Comparison of ENCODE assay signal across 18 cellular contexts in the genomic region with DNA sequence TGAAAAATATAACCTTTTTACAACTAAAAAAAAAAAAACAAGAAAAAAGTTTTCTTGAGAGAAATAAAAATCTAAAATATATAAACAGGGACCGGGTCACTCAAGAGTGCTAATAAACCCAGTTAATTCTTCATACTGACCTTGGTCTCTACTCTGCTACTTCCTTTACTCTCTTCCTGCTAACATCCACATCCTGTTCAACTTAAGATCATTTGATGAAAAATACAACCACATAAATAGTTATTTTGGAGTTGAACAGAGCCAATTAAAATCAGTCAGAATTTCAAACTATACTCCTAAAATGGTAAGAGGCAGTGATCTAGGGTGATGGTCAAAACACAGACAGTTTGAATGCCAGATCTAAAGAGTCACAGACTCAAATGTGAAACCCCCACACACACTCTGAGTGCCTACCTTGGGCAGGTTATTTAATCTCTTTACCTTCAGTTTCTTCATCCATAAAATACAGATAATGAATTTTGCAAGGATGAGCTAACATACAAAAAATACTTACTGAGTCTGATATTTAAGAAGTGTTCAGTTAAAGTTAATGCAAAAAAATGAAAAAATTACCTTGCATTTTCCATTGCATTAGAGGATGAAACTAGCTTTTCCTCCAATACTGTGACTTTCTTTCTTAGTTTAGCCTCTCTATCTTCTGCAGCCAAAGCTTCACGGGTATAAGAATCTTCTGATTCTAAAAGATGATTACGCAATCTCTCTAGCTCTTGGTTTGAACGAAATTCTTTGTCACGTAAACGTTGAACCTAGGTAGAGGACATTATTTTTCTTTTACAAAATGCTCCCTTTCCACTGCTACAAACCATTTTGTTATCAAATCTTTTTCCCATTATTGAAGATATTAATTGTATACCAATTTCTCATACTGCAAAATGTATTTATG. TPM values are rescaled to one million over a fixed set of nuclear protein-coding genes. Genes with fewer than 3 reads are reported as not detected.
DNase-seq lines count a peak whose midpoint lies in the region; ATAC-seq and TF ChIP-seq lines count a peak whose summit lies in the region.
"Had no signal": no experiment of that assay in that cellular context is flagged by ENCODE, and none has a peak within 500 bp of the region (broad histone marks: within the 10 kb centered on the region; RNA-seq: fewer than 3 reads in every experiment).

No MANE protein-coding gene starts in this region.

- TF ChIP-seq CTCF in left lung (IDR thresholded peaks at IDR 0.05): no peak

- H3K4me3 Mint-ChIP-seq in activated CD4-positive, alpha-beta T cell treated with anti-CD3 and anti-CD28 coated beads for 36 hours: no peak overlapping the region
- peak overlapping the region; percentile 6 for H3K4me3 Mint-ChIP-seq in activated naive CD8-positive, alpha-beta T cell treated with anti-CD3 and anti-CD28 coated beads for 36 hours
- H3K4me3 Mint-ChIP-seq in naive thymus-derived CD4-positive, alpha-beta T cell: peak overlapping the region; percentile 21 to 85 (median 70)
- H3K4me3 Mint-ChIP-seq: endodermal cell; stimulated activated memory B cell treated with anti-CD40 and anti-IgM and Interleukin-4, amounts not matched to agents 10 μg/mL and 1 μg/mL and 100 μg/mL, for 72 hours had no signal

- peaks cover 51% of the 10 kb centered on the region for H3K4me1 Mint-ChIP-seq in activated CD4-positive, alpha-beta T cell treated with anti-CD3 and anti-CD28 coated beads for 36 hours
- H3K4me1 Mint-ChIP-seq in activated naive CD8-positive, alpha-beta T cell treated with anti-CD3 and anti-CD28 coated beads for 36 hours: peaks cover 58% of the 10 kb centered on the region
- peaks cover 35 to 63% (median 55%) of the 10 kb centered on the region in 7 donors for H3K4me1 Mint-ChIP-seq in naive thymus-derived CD4-positive, alpha-beta T cell
- H3K4me1 Mint-ChIP-seq: endodermal cell had no signal

- peaks cover 0 to 4% (median under 1%) of the 10 kb centered on the region in 3 experiments for H3K36me3 ChIP-seq in naive thymus-derived CD4-positive, alpha-beta T cell (ENCODE audit: control insufficient read depth in 2 of 3, insufficient read depth in 3 of 3, low read length in 3 of 3)
- H3K36me3 ChIP-seq in left lung: peaks cover 0 to 29% of the 10 kb centered on the region in 2 donors

- no peaks in the 10 kb centered on the region for H3K27me3 ChIP-seq in naive thymus-derived CD4-positive, alpha-beta T cell (ENCODE audit: control insufficient read depth in 2 of 2, insufficient read depth in 2 of 2, low read length in 2 of 2)
- H3K27me3 ChIP-seq in left lung: no peaks in the 10 kb centered on the region
- H3K27me3 ChIP-seq: neutrophil, sigmoid colon had no signal

- H3K9me3 ChIP-seq in naive thymus-derived CD4-positive, alpha-beta T cell (ENCODE audit: control insufficient read depth in 2 of 3, low read length in 3 of 3): no peaks in the 10 kb centered on the region
- H3K9me3 ChIP-seq in left lung: no peaks in the 10 kb centered on the region
- H3K9me3 ChIP-seq: neutrophil, sigmoid colon had no signal

- CTCF ChIA-PET in activated CD4-positive, alpha-beta T cell treated with anti-CD3 and anti-CD28 coated beads for 36 hours (lab: Charles Lee): interaction anchor here (0.6 to 1.3 kb wide), 3 partner anchors 11 to 349 kb away, joined by 3 read pairs; no protein-coding TSS in a partner anchor
- CTCF ChIA-PET in naive thymus-derived CD4-positive, alpha-beta T cell (lab: Charles Lee): no interaction called here

- ATAC-seq in activated CD4-positive, alpha-beta T cell treated with anti-CD3 and anti-CD28 coated beads for 36 hours: no peak
- ATAC-seq in naive thymus-derived CD4-positive, alpha-beta T cell: no peak
- ATAC-seq in left lung (no peak), HG02938 (IDR thresholded peaks at IDR 0.05; ENCODE audit: unreplicated experiment) (no peak)
- ATAC-seq: stimulated activated memory B cell treated with anti-CD40 and anti-IgM and Interleukin-4, amounts not matched to agents 10 μg/mL and 1 μg/mL and 100 μg/mL, for 72 hours had no signal

- POLR2A ChIA-PET in activated CD4-positive, alpha-beta T cell treated with anti-CD3 and anti-CD28 coated beads for 36 hours (lab: Charles Lee): no interaction called here
- POLR2A ChIA-PET in naive thymus-derived CD4-positive, alpha-beta T cell (lab: Charles Lee): interaction anchor here (0.6 kb wide), 1 partner anchor 647 kb away, joined by 8 read pairs; no protein-coding TSS in a partner anchor

- peak overlapping the region; percentile 62 for H3K27ac Mint-ChIP-seq in activated CD4-positive, alpha-beta T cell treated with anti-CD3 and anti-CD28 coated beads for 36 hours
- peak overlapping the region; percentile 86 for H3K27ac Mint-ChIP-seq in activated naive CD8-positive, alpha-beta T cell treated with anti-CD3 and anti-CD28 coated beads for 36 hours
- peak overlapping the region; percentile 11 to 93 (median 77) for H3K27ac Mint-ChIP-seq in naive thymus-derived CD4-positive, alpha-beta T cell
- H3K27ac Mint-ChIP-seq: endodermal cell; stimulated activated memory B cell treated with anti-CD40 and anti-IgM and Interleukin-4, amounts not matched to agents 10 μg/mL and 1 μg/mL and 100 μg/mL, for 72 hours had no signal

- H3K9me3 Mint-ChIP-seq in activated CD4-positive, alpha-beta T cell treated with anti-CD3 and anti-CD28 coated beads for 36 hours (ENCODE audit: low read depth): no peaks in the 10 kb centered on the region
- H3K9me3 Mint-ChIP-seq in activated naive CD8-positive, alpha-beta T cell treated with anti-CD3 and anti-CD28 coated beads for 36 hours: peaks cover 1% of the 10 kb centered on the region
- H3K9me3 Mint-ChIP-seq in naive thymus-derived CD4-positive, alpha-beta T cell: no peaks in the 10 kb centered on the region
- H3K9me3 Mint-ChIP-seq: endodermal cell; stimulated activated memory B cell treated with anti-CD40 and anti-IgM and Interleukin-4, amounts not matched to agents 10 μg/mL and 1 μg/mL and 100 μg/mL, for 72 hours had no signal

- H3K4me3 ChIP-seq in naive thymus-derived CD4-positive, alpha-beta T cell (ENCODE audit: low read length): no peak overlapping the region
- no peak overlapping the region for H3K4me3 ChIP-seq in left lung
- H3K4me3 ChIP-seq: sigmoid colon had no signal

- DNase-seq in activated CD4-positive, alpha-beta T cell treated with anti-CD3 and anti-CD28 coated beads for 36 hours: no peak
- no peak for DNase-seq in activated CD4-positive, alpha-beta T cell treated with anti-CD3 and anti-CD28 coated beads for 48 hours
- no peak for DNase-seq in activated naive CD8-positive, alpha-beta T cell treated with anti-CD3 and anti-CD28 coated beads for 36 hours
- no peak for DNase-seq in naive thymus-derived CD4-positive, alpha-beta T cell
- DNase-seq in D341Med (ENCODE audit: low spot score): no peak
- DNase-seq in left lung: no peak
- DNase-seq: activated CD4-positive, alpha-beta T cell treated with anti-CD3 and anti-CD28 coated beads for 1 hour; activated gamma-delta T cell; endodermal cell; foreskin melanocyte; mammary epithelial cell; NCI-H2081 treated with DMSO at 0.1 percent for 48 hours; sigmoid colon had no signal

- TF ChIP-seq EP300 in Ishikawa (IDR thresholded peaks at IDR 0.05; ENCODE audit: borderline replicate concordance): no peak

- peaks cover 10 to 36% of the 10 kb centered on the region in 2 donors for H3K4me1 ChIP-seq in naive thymus-derived CD4-positive, alpha-beta T cell (ENCODE audit: control insufficient read depth in 2 of 2, insufficient read depth in 2 of 2, low read length in 2 of 2)
- peaks cover 0 to 32% of the 10 kb centered on the region in 2 donors for H3K4me1 ChIP-seq in left lung

- no peak for TF ChIP-seq RAD21 in Ishikawa (IDR thresholded peaks at IDR 0.05; ENCODE audit: low read depth)

- peak overlapping the region; percentile 13 for H3K27ac ChIP-seq in naive thymus-derived CD4-positive, alpha-beta T cell (ENCODE audit: low read depth, low read length)
- H3K27ac ChIP-seq in left lung: peak overlapping the region in 1 of 2 donors; percentile 26
- H3K27ac ChIP-seq: KMS-11, neutrophil, sigmoid colon had no signal

- intact Hi-C loops in activated CD4-positive, alpha-beta T cell treated with anti-CD3 and anti-CD28 coated beads for 36 hours (cut with DNase I, micrococcal nuclease): loop anchor here in 1 of 2 experiments (5.0 kb wide), 1 partner anchor 52 kb away; the partner anchor contains the start of gene FBLN5
- intact Hi-C loops in naive thymus-derived CD4-positive, alpha-beta T cell (cut with micrococcal nuclease): loop anchor here in 1 of 2 donors (10.0 kb wide), 1 partner anchor 514 kb away; no protein-coding TSS in a partner anchor
- intact Hi-C loops in left lung (cut with DNase I): no loop called here

- peaks cover 26% of the 10 kb centered on the region for H3K36me3 Mint-ChIP-seq in activated CD4-positive, alpha-beta T cell treated with anti-CD3 and anti-CD28 coated beads for 36 hours (ENCODE audit: low read depth)
- H3K36me3 Mint-ChIP-seq in activated naive CD8-positive, alpha-beta T cell treated with anti-CD3 and anti-CD28 coated beads for 36 hours: peaks cover 22% of the 10 kb centered on the region
- H3K36me3 Mint-ChIP-seq in naive thymus-derived CD4-positive, alpha-beta T cell: peaks cover 0 to 28% (median 19%) of the 10 kb centered on the region in 5 donors

- H3K27me3 Mint-ChIP-seq in activated CD4-positive, alpha-beta T cell treated with anti-CD3 and anti-CD28 coated beads for 36 hours: no peaks in the 10 kb centered on the region
- no peaks in the 10 kb centered on the region for H3K27me3 Mint-ChIP-seq in activated naive CD8-positive, alpha-beta T cell treated with anti-CD3 and anti-CD28 coated beads for 36 hours
- H3K27me3 Mint-ChIP-seq in naive thymus-derived CD4-positive, alpha-beta T cell: no peaks in the 10 kb centered on the region
- H3K27me3 Mint-ChIP-seq: stimulated activated memory B cell treated with anti-CD40 and anti-IgM and Interleukin-4, amounts not matched to agents 10 μg/mL and 1 μg/mL and 100 μg/mL, for 72 hours had no signal

TF ChIP-seq in Ishikawa, 13 proteins besides CTCF, POLR2A, EP300 and RAD21:
- no peak for TF ChIP-seq CREB1 (IDR thresholded peaks at IDR 0.05; ENCODE audit: low read depth)
- TF ChIP-seq CEBPB (IDR thresholded peaks at IDR 0.05): peak; percentile 85

RNA-seq across cellular contexts. Expression of gene TRIP11, which starts 40.9 kb away (rescaled TPM):
- 10 to 100 TPM; 35.7 to 41.0 TPM for total RNA-seq in activated CD4-positive, alpha-beta T cell treated with anti-CD3 and anti-CD28 coated beads for 36 hours
- 10 to 100 TPM; 29.9 to 30.0 TPM for total RNA-seq in activated naive CD8-positive, alpha-beta T cell treated with anti-CD3 and anti-CD28 coated beads for 36 hours
- 10 to 100 TPM; 34.1 to 72.4 (median 58.4) TPM for total RNA-seq in naive thymus-derived CD4-positive, alpha-beta T cell
- polyA plus RNA-seq in naive thymus-derived CD4-positive, alpha-beta T cell: 10 to 100 TPM; 46.1 to 74.8 TPM
- total RNA-seq in left lung: 10 to 100 TPM; 50.5 to 64.3 TPM

RNA-seq across cellular contexts. Expression of gene FBLN5, which starts 51.4 kb away (rescaled TPM):
- total RNA-seq in activated CD4-positive, alpha-beta T cell treated with anti-CD3 and anti-CD28 coated beads for 36 hours: 1 to 10 TPM; 3.0 to 4.7 TPM
- 1 to 10 TPM; 1.3 to 1.6 TPM for total RNA-seq in activated naive CD8-positive, alpha-beta T cell treated with anti-CD3 and anti-CD28 coated beads for 36 hours
- 10 to 100 TPM in 2 of 5 experiments, 1 to 10 TPM in 3; 2.9 to 11.7 (median 7.2) TPM for total RNA-seq in naive thymus-derived CD4-positive, alpha-beta T cell
- 10 to 100 TPM; 30.5 to 53.3 TPM for polyA plus RNA-seq in naive thymus-derived CD4-positive, alpha-beta T cell
- 100 to 1,000 TPM in 1 of 2 donors, 10 to 100 TPM in 1; 84.5 to 125 TPM for total RNA-seq in left lung

Comparison
In these comparisons a context has a peak if more than half of its experiments do, and no peak if none do; other contexts are left out.
1. RNA of gene FBLN5, which starts 51.4 kb away (total RNA-seq): 84.5 to 125 TPM in left lung; 2.9 to 11.7 TPM in naive thymus-derived CD4-positive, alpha-beta T cell, 3.0 to 4.7 TPM in activated CD4-positive, alpha-beta T cell treated with anti-CD3 and anti-CD28 coated beads for 36 hours and 1.3 to 1.6 TPM in activated naive CD8-positive, alpha-beta T cell treated with anti-CD3 and anti-CD28 coated beads for 36 hours; every median in the first group is over 4 times any median in the second.
2. Peak in every context shown above with its lines, with median percentiles within 50 percentile points of each other: H3K27ac Mint-ChIP-seq.